ENCODE assay signal across 7 cellular contexts in genomic region chr1:171081220-171081993, GRCh38. TPM values are rescaled to one million over a fixed set of nuclear protein-coding genes. Genes with fewer than 3 reads are reported as not detected.
DNase-seq lines count a peak whose midpoint lies in the region; ATAC-seq and TF ChIP-seq lines count a peak whose summit lies in the region.

No MANE protein-coding gene starts in this region.

- no peak overlapping the region for H2AFZ ChIP-seq in SU-DHL-6 (ENCODE audit: low read depth, low read length, severe bottlenecking)

- H3K27me3 ChIP-seq in SU-DHL-6 (ENCODE audit: low read length) (no peaks in the 10 kb centered on the region), stomach (no peaks in the 10 kb centered on the region)
- no peaks in the 10 kb centered on the region for H3K27me3 ChIP-seq in CD8-positive, alpha-beta T cell (ENCODE audit: insufficient read depth, low read length)

- H3K36me3 ChIP-seq in SU-DHL-6 (ENCODE audit: low read length) (no peaks in the 10 kb centered on the region), stomach (no peaks in the 10 kb centered on the region)
- no peaks in the 10 kb centered on the region for H3K36me3 ChIP-seq in CD8-positive, alpha-beta T cell (ENCODE audit: insufficient read depth, low read length)

- no peak overlapping the region for H3K4me3 Mint-ChIP-seq in CD8-positive, alpha-beta T cell

- peak; percentile 12 for TF ChIP-seq CTCF in SU-DHL-6 (IDR thresholded peaks at IDR 0.05; ENCODE audit: insufficient read depth, low read length, poor library complexity, severe bottlenecking)
- peak in 5 of 7 experiments; percentile 25 to 61 (median 31) for TF ChIP-seq CTCF in stomach (IDR thresholded peaks at IDR 0.05)
- TF ChIP-seq CTCF in CD8-positive, alpha-beta T cell (IDR thresholded peaks at IDR 0.05) = no peak

- intact Hi-C loops in Right ventricle myocardium superior (cut with DNase I) = loop anchor here (5.0 to 10.0 kb wide), 3 partner anchors 103 to 231 kb away; partner anchors contain the start of genes FMO2 and FMO4
- intact Hi-C loops in stomach (cut with DNase I; ENCODE audit: low total_unique reads) = loop anchor here (5.0 kb wide), 1 partner anchor 151 kb away; no protein-coding TSS in a partner anchor
- intact Hi-C loops in CD8-positive, alpha-beta T cell (cut with DNase I, micrococcal nuclease) = loop anchor here in 1 of 2 experiments (5.0 kb wide), 1 partner anchor 231 kb away; the partner anchor contains the start of gene FMO4

- CTCF ChIA-PET in CD8-positive, alpha-beta T cell (lab: Charles Lee) = interaction anchor here (0.7 to 1.2 kb wide), 4 partner anchors 18 to 433 kb away, joined by 3 to 4 read pairs (median 3); no protein-coding TSS in a partner anchor

- no peak overlapping the region for H3K9ac ChIP-seq in SU-DHL-6 (ENCODE audit: low read length)

- H3F3A ChIP-seq in SU-DHL-6 (ENCODE audit: insufficient read depth) = no peaks in the 10 kb centered on the region

- peaks cover 3% of the 10 kb centered on the region for H3K27me3 Mint-ChIP-seq in CD8-positive, alpha-beta T cell (ENCODE audit: low read depth)

- H3K79me2 ChIP-seq in SU-DHL-6 (ENCODE audit: insufficient read depth, low read length) = no peaks in the 10 kb centered on the region

- H3K36me3 Mint-ChIP-seq in CD8-positive, alpha-beta T cell = no peaks in the 10 kb centered on the region

- POLR2A ChIA-PET in CD8-positive, alpha-beta T cell (lab: Charles Lee) = no interaction called here

- H3K9me3 ChIP-seq in SU-DHL-6 (ENCODE audit: insufficient read depth, low read length) (no peaks in the 10 kb centered on the region), stomach (no peaks in the 10 kb centered on the region)
- H3K9me3 ChIP-seq in CD8-positive, alpha-beta T cell (ENCODE audit: low read length) = no peaks in the 10 kb centered on the region

- peaks cover 0 to 20% (median 11%) of the 10 kb centered on the region in 4 donors for H3K4me1 ChIP-seq in stomach
- no peaks in the 10 kb centered on the region for H3K4me1 ChIP-seq in CD8-positive, alpha-beta T cell (ENCODE audit: insufficient read depth, low read length)

- TF ChIP-seq EP300 in stomach (IDR thresholded peaks at IDR 0.05) = no peak

- no peak overlapping the region for H3K4me3 ChIP-seq in SU-DHL-6 (ENCODE audit: insufficient read depth, low read length, poor library complexity, severe bottlenecking)
- peak overlapping the region in 1 of 4 donors; percentile 17 for H3K4me3 ChIP-seq in stomach
- H3K4me3 ChIP-seq in CD8-positive, alpha-beta T cell (ENCODE audit: low read depth, low read length) = no peak overlapping the region

- no peaks in the 10 kb centered on the region for H3K9me3 Mint-ChIP-seq in CD8-positive, alpha-beta T cell

- no peaks in the 10 kb centered on the region for H3K9me2 ChIP-seq in SU-DHL-6 (replicated peaks; ENCODE audit: insufficient read depth, low read length)

- peak; percentile 18 for DNase-seq in HT1080 (ENCODE audit: low read depth)
- no peak for DNase-seq in Right ventricle myocardium superior
- DNase-seq in stomach = no peak
- no peak for DNase-seq in cerebellar nuclear complex (lab: John Stamatoyannopoulos, UW)
- no peak for DNase-seq in activated T-cell treated with anti-CD3 and anti-CD28 coated beads, Interleukin-2, amount 50 U/mL, for 48 hours
- no peak for DNase-seq in CD8-positive, alpha-beta T cell

- H3K27ac Mint-ChIP-seq in CD8-positive, alpha-beta T cell = no peak overlapping the region

- 63 to 73% (median 67%) methylated on average over 4 of the region's 4 CpGs for WGBS in stomach, 5 donors

- no peak overlapping the region for H3K4me2 ChIP-seq in SU-DHL-6 (ENCODE audit: low read depth, low read length, poor library complexity, severe bottlenecking)

- H3K27ac ChIP-seq in SU-DHL-6 (ENCODE audit: low read depth, low read length) (no peak overlapping the region), stomach (peak overlapping the region in 4 of 5 donors; percentile 28 to 69 (median 60))
- H3K27ac ChIP-seq in CD8-positive, alpha-beta T cell (ENCODE audit: low read depth, low read length) = no peak overlapping the region

- no peaks in the 10 kb centered on the region for H4K20me1 ChIP-seq in SU-DHL-6 (ENCODE audit: low read depth, low read length)

- H3K4me1 Mint-ChIP-seq in CD8-positive, alpha-beta T cell (ENCODE audit: low read depth) = no peaks in the 10 kb centered on the region

- no peak for TF ChIP-seq POLR2A in stomach (IDR thresholded peaks at IDR 0.05)

- peak; percentile 64 for ATAC-seq in Right ventricle myocardium superior (ENCODE audit: poor library complexity)
- no peak for ATAC-seq in CD8-positive, alpha-beta T cell

RNA-seq across cellular contexts. Expression of gene FMO3, which starts 9.3 kb away (rescaled TPM):
- 0.10 TPM in 1 of 2 replicates, not detected in the other for total RNA-seq in HT1080 (2014; rRNA removed; shearing (Covaris generic))
- polyA plus RNA-seq in HT1080 (2015; cell fraction: cytosol; rRNA removed) = not detected in 2 replicates
- polyA plus RNA-seq in HT1080 (2015; cell fraction: nucleus; rRNA removed) = not detected in 2 replicates
- total RNA-seq in Right ventricle myocardium superior (1.2 TPM), stomach (1 to 10 TPM in 4 of 5 donors, under 1 TPM in 1; 0.55 to 2.3 (median 1.8) TPM)
- 1 to 10 TPM; 1.2 to 7.0 (median 3.8) TPM for polyA plus RNA-seq in stomach
- total RNA-seq in CD8-positive, alpha-beta T cell = not detected

Comparison
In these comparisons a context has a peak if more than half of its experiments do, and no peak if none do; other contexts are left out.
1. H3K27ac ChIP-seq: peak in stomach (4 of 5); none in SU-DHL-6 (single experiment) and CD8-positive, alpha-beta T cell (single experiment).